In the genomic region with DNA sequence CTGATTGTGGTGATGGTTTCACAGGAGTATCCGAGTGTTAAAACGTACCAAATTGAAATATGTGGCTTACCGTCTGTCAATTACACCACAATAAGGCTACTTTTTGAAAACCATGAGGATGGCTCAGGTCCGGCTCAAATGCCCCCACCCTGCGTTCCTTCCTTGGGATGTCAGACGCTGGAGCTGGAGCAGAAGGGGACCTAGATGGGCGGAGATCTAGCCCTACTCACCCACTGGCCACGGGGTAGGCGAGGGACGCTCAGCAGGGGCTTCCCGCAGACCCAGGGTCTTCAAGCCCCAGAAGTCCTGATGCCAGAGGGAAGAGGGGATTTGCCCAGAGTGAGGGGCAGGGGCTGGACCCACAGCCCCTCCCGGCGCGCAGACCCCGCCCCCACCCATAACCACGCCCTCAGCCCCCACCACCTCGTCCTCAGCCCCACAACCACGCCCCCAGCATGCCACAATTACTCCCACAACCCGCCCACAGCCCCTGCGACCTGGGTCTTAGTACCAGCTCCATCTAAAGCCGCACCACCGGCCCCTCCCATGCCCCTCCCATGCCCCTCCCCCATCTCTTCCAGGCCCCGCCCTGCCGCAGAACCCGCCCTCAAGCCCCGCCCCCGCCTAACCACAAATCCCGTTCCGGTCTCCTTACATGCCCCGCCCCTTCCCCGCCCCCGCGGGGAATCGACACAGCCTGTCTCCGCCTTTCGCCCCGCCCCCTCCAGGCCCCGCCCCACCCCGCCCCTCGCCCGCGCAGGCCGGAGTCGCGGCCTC, we compare ENCODE assay signal across 8 cellular contexts. TPM values are rescaled to one million over a fixed set of nuclear protein-coding genes. Genes with fewer than 3 reads are reported as not detected.
A peak's percentile ranks its signal among the peaks of the same experiment; 100 is the strongest.
DNase-seq lines count a peak whose midpoint lies in the region; ATAC-seq and TF ChIP-seq lines count a peak whose summit lies in the region.

A gene with protein sequence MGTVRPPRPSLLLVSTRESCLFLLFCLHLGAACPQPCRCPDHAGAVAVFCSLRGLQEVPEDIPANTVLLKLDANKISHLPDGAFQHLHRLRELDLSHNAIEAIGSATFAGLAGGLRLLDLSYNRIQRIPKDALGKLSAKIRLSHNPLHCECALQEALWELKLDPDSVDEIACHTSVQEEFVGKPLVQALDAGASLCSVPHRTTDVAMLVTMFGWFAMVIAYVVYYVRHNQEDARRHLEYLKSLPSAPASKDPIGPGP (plus strand): TSS at position 764 of the 777 bp plus-strand sequence. CDS start 1,135 bp downstream, outside the sequence.

- TF ChIP-seq POLR2A in stomach (IDR thresholded peaks at IDR 0.05) = no peak

- DNase-seq in NOMO-1 treated with DMSO at 0.1 percent for 48 hours (lab: John Stamatoyannopoulos, UW; ENCODE audit: unreplicated experiment) (peak; percentile 41), fibroblast of villous mesenchyme (ENCODE audit: low read depth) (peak; percentile 79), stomach (peak; percentile 88)
- peak; percentile 52 to 67 for DNase-seq in activated T-helper 1 cell treated with anti-CD3 and anti-CD28 coated beads, Interleukin-2, amount 50 U/mL, for 16 hours (ENCODE audit: low read depth in 1 of 2, low spot score in 1 of 2)

- H3K27me3 ChIP-seq in neuron (ENCODE audit: insufficient read depth, low read length) (no peaks in the 10 kb centered on the region), stomach (peaks cover 0 to 8% (median 0%) of the 10 kb centered on the region in 3 donors)

- 6 to 11% (median 10%) methylated on average over 25 to 45 of the region's 45 CpGs for WGBS in stomach, 5 donors

- intact Hi-C loops in stomach (cut with DNase I; ENCODE audit: low total_unique reads) = no loop called here

- H3K4me1 ChIP-seq in neuron (ENCODE audit: insufficient read depth, low read length) = peaks cover 3% of the 10 kb centered on the region
- H3K4me1 ChIP-seq in stomach = peaks cover 6 to 34% (median 25%) of the 10 kb centered on the region in 4 donors

- TF ChIP-seq CTCF in C4-2B (conservative IDR thresholded peaks at IDR 0.05) (no peak), fibroblast of villous mesenchyme (IDR thresholded peaks at IDR 0.05; ENCODE audit: insufficient read depth, low read depth, low read length) (no peak), stomach (IDR thresholded peaks at IDR 0.05) (no peak)

- peak within 1 kb of the TSS; percentile 69 for H2AFZ ChIP-seq in neuron (ENCODE audit: low read depth, low read length)

- H3K27ac ChIP-seq in C4-2B (peak within 1 kb of the TSS; percentile 53), stomach (peak within 1 kb of the TSS in 4 of 5 donors; percentile 56 to 85 (median 73))

- H3K36me3 ChIP-seq in neuron (ENCODE audit: insufficient read depth, low read length) (peaks cover 4% of the 10 kb centered on the region), stomach (peaks cover 0 to 9% (median 3%) of the 10 kb centered on the region in 4 donors)

- H3K9me3 ChIP-seq in neuron (ENCODE audit: low read length) = peaks cover 2% of the 10 kb centered on the region
- peaks cover 0 to 10% (median 8%) of the 10 kb centered on the region in 4 donors for H3K9me3 ChIP-seq in stomach

- no peak for TF ChIP-seq EP300 in stomach (IDR thresholded peaks at IDR 0.05)

- ATAC-seq in HG02610 (IDR thresholded peaks at IDR 0.05; ENCODE audit: unreplicated experiment) = peak; percentile 42
- ATAC-seq in GM18867 (IDR thresholded peaks at IDR 0.05; ENCODE audit: unreplicated experiment) = no peak

- peak within 1 kb of the TSS; percentile 57 for H3K4me3 ChIP-seq in fibroblast of villous mesenchyme (ENCODE audit: low read depth, low read length)
- peak within 1 kb of the TSS; percentile 49 for H3K4me3 ChIP-seq in neuron (ENCODE audit: low read length)
- H3K4me3 ChIP-seq in stomach = peak within 1 kb of the TSS; percentile 72 to 91 (median 84)

RNA-seq across cellular contexts. Expression of the gene that starts here (rescaled TPM):
- total RNA-seq in fibroblast of villous mesenchyme (under 0.01 and 0.64 TPM in 2 replicates), stomach (1 to 10 TPM; 1.2 to 8.0 (median 5.5) TPM)
- polyA plus RNA-seq in stomach = 1 to 10 TPM in 2 of 3 donors, under 1 TPM in 1; 0.76 to 1.3 (median 1.3) TPM

Comparison
In these comparisons a context has a peak if more than half of its experiments do, and no peak if none do; other contexts are left out.
1. Peak in DNase-seq and H3K4me3 ChIP-seq in fibroblast of villous mesenchyme; RNA of the gene not detected or under 1 TPM.